In genomic region chr3:163587342-163587741, GRCh38 we compare ENCODE assay signal across 26 cellular contexts.
"Had no signal": no experiment of that assay in that cellular context is flagged by ENCODE, and none has a peak within 500 bp of the region (broad histone marks: within the 10 kb centered on the region; RNA-seq: fewer than 3 reads in every experiment).

No MANE protein-coding gene starts in this region.

- H3K36me3 ChIP-seq: gastrocnemius medialis, neutrophil, pancreas, right lobe of liver, thyroid gland, vagina had no signal

- H3K4me3 ChIP-seq: gastrocnemius medialis, mucosa of descending colon, pancreas, right lobe of liver, thyroid gland, vagina had no signal

- H3K9me3 ChIP-seq: gastrocnemius medialis, neutrophil, pancreas, right lobe of liver, thyroid gland, vagina had no signal

- H3K4me1 ChIP-seq: gastrocnemius medialis, pancreas, thyroid gland, vagina had no signal

- H3K27ac ChIP-seq: epithelial cell of prostate, gastrocnemius medialis, neutrophil, pancreas, right lobe of liver, thyroid gland, vagina had no signal

- H3K27me3 ChIP-seq: gastrocnemius medialis, neutrophil, pancreas, right lobe of liver, thyroid gland, vagina had no signal

- FAIRE-seq: keratinocyte, small intestine had no signal

- ATAC-seq: esophagus mucosa; gastrocnemius medialis; left lobe of liver; mucosa of descending colon; natural killer cell treated with Interleukin-12 subunit alpha and Interleukin-12 subunit beta and Interleukin-15 and Interleukin-18, amount 100 ng/mL, for 72 hours; pancreas; right lobe of liver; stimulated activated naive CD8-positive, alpha-beta T cell treated with anti-CD3 and anti-CD28 coated beads, Interleukin-15, amount 100 ng/mL, for 72 hours had no signal

- DNase-seq: effector CD8-positive, alpha-beta T cell; endodermal cell; foreskin fibroblast; gastrocnemius medialis; head of caudate nucleus; mesenchymal stem cell; mucosa of descending colon; naive B cell; pancreas; retina; right lobe of liver; small intestine; stimulated activated CD4-positive, alpha-beta T cell treated with anti-CD3 and anti-CD28 coated beads, Interleukin-1b, Interleukin-23, amount 100 ng/mL, for 48 hours; stimulated activated CD4-positive, alpha-beta T cell treated with anti-CD3 and anti-CD28 coated beads, Interleukin-4, amount 100 ng/mL, for 1 hour; stimulated activated CD8-positive, alpha-beta memory T cell treated with anti-CD3 and anti-CD28 coated beads, Interleukin-4, amount 100 ng/mL, for 48 hours; stimulated activated naive CD4-positive, alpha-beta T cell; stimulated activated naive CD8-positive, alpha-beta T cell treated with anti-CD3 and anti-CD28 coated beads, Interleukin-15, amount 100 ng/mL, for 72 hours; thyroid gland; trophoblast cell had no signal
